2 cellular contexts compared by ENCODE assay signal in the genomic region with DNA sequence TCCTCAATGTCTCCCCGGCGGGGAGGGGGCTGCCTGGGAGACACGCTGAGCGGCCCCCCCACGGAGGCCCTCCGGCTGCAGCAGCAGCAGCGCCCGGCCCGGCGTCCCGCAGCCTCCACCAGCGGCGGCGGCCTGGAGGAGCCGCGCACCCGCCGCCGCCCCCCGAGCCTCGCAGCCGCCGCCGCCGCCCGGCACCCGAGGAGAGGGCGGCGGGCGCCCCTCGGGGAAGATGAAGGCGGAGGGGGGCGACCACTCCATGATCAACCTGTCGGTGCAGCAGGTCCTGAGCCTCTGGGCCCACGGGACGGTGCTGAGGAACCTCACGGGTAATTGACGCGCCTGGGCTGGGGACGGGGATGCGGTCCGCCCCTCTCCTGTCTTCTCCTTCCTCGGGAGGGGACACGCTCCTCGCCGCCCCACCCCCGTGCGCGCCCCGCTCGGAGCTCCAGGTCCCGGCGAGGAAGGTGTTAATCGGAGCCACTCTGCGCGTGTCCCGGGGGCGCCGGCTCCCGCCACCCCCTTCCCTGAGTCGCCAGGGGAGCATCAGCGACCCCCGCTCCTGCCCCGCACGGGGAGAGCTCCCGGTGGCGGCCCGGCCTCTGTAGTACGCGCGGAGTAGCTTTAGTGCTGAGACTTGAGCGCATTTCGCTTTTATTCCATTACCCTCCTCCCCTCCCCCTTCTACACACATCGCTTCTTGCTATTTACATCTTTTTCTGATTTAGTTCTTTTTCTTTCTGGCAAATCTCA.
TF ChIP-seq lines count a peak whose summit lies in the region.

No MANE protein-coding gene starts in this region.

TF ChIP-seq in HCT116, 20 proteins besides CTCF, POLR2A, EP300 and RAD21:
- TF ChIP-seq, protein P1, sequence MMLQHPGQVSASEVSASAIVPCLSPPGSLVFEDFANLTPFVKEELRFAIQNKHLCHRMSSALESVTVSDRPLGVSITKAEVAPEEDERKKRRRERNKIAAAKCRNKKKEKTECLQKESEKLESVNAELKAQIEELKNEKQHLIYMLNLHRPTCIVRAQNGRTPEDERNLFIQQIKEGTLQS (IDR thresholded peaks at IDR 0.05), result no peak
- TF ChIP-seq, protein P2, sequence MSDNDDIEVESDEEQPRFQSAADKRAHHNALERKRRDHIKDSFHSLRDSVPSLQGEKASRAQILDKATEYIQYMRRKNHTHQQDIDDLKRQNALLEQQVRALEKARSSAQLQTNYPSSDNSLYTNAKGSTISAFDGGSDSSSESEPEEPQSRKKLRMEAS (IDR thresholded peaks at IDR 0.05), result no peak
- TF ChIP-seq SP1 (IDR thresholded peaks at IDR 0.05; ENCODE audit: low read depth), result no peak
- no peak for TF ChIP-seq ZFX (IDR thresholded peaks at IDR 0.05)
- TF ChIP-seq, protein P3, sequence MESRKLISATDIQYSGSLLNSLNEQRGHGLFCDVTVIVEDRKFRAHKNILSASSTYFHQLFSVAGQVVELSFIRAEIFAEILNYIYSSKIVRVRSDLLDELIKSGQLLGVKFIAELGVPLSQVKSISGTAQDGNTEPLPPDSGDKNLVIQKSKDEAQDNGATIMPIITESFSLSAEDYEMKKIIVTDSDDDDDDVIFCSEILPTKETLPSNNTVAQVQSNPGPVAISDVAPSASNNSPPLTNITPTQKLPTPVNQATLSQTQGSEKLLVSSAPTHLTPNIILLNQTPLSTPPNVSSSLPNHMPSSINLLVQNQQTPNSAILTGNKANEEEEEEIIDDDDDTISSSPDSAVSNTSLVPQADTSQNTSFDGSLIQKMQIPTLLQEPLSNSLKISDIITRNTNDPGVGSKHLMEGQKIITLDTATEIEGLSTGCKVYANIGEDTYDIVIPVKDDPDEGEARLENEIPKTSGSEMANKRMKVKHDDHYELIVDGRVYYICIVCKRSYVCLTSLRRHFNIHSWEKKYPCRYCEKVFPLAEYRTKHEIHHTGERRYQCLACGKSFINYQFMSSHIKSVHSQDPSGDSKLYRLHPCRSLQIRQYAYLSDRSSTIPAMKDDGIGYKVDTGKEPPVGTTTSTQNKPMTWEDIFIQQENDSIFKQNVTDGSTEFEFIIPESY (IDR thresholded peaks at IDR 0.05; ENCODE audit: extremely low read depth, insufficient replicate concordance, low read length), result no peak
- TF ChIP-seq CEBPB (IDR thresholded peaks at IDR 0.05; ENCODE audit: low read depth), result no peak
- TF ChIP-seq JUND (IDR thresholded peaks at IDR 0.05), result no peak
- TF ChIP-seq YY1 (IDR thresholded peaks at IDR 0.05; ENCODE audit: extremely low read depth, insufficient replicate concordance, low read depth, low read length), result no peak
- TF ChIP-seq EGR1 (IDR thresholded peaks at IDR 0.05; ENCODE audit: low read depth), result no peak
- TF ChIP-seq SIN3A (IDR thresholded peaks at IDR 0.05; ENCODE audit: low read depth), result no peak
- TF ChIP-seq ELF1 (IDR thresholded peaks at IDR 0.05; ENCODE audit: borderline replicate concordance, low read depth), result no peak
- no peak for TF ChIP-seq TCF7L2 (IDR thresholded peaks at IDR 0.05; ENCODE audit: borderline replicate concordance, extremely low read depth, insufficient read depth, insufficient read length)
- no peak for TF ChIP-seq SRF (IDR thresholded peaks at IDR 0.05; ENCODE audit: low read depth)
- TF ChIP-seq ZNF274 (IDR thresholded peaks at IDR 0.05; ENCODE audit: low read depth, low read length), result no peak
- TF ChIP-seq EZH2phosphoT487 (IDR thresholded peaks at IDR 0.05; ENCODE audit: borderline replicate concordance), result no peak
- no peak for TF ChIP-seq FOSL1 (IDR thresholded peaks at IDR 0.05; ENCODE audit: low read depth)

TF ChIP-seq in endothelial cell of umbilical vein, 7 proteins besides CTCF, POLR2A, EP300 and RAD21:
- TF ChIP-seq GATA2 (IDR thresholded peaks at IDR 0.05; ENCODE audit: insufficient read depth, insufficient read length, low read depth, low read length), result no peak
- no peak for TF ChIP-seq MYC (IDR thresholded peaks at IDR 0.05; ENCODE audit: low read depth, low read length)
